1 cellular context compared by ENCODE assay signal in genomic region chrX:18098704-18099103, GRCh38.
TF ChIP-seq lines count a peak whose summit lies in the region.

No MANE protein-coding gene starts in this region.

TF ChIP-seq in GM23338, 12 proteins besides CTCF, POLR2A, EP300 and RAD21 (continued from another document):
- TF ChIP-seq REST (IDR thresholded peaks at IDR 0.05; ENCODE audit: unreplicated experiment) = no peak
- TF ChIP-seq CREB1 (CRISPR knock-in tag; IDR thresholded peaks at IDR 0.05; ENCODE audit: low read depth) = no peak
- TF ChIP-seq ZNF331 (CRISPR knock-in tag; IDR thresholded peaks at IDR 0.05; ENCODE audit: low read depth) = no peak
- TF ChIP-seq NANOG (IDR thresholded peaks at IDR 0.05; ENCODE audit: borderline replicate concordance) = no peak
- TF ChIP-seq POLR2AphosphoS5 (IDR thresholded peaks at IDR 0.05; ENCODE audit: low read depth) = no peak
- TF ChIP-seq ZNF462 (CRISPR knock-in tag; IDR thresholded peaks at IDR 0.05) = no peak
- TF ChIP-seq ZNF114 (CRISPR knock-in tag; IDR thresholded peaks at IDR 0.05) = no peak
